Comparison of ENCODE assay signal across 17 cellular contexts in genomic region chr12:24945822-24946221, GRCh38. TPM values are rescaled to one million over a fixed set of nuclear protein-coding genes. Genes with fewer than 3 reads are reported as not detected.
DNase-seq lines count a peak whose midpoint lies in the region; TF ChIP-seq lines count a peak whose summit lies in the region.
"Had no signal": no experiment of that assay in that cellular context is flagged by ENCODE, and none has a peak within 500 bp of the region (broad histone marks: within the 10 kb centered on the region; RNA-seq: fewer than 3 reads in every experiment).

No MANE protein-coding gene starts in this region.

- H3F3A ChIP-seq in DOHH2 (ENCODE audit: control insufficient read depth, insufficient read depth) = peaks cover 16% of the 10 kb centered on the region

- no peak overlapping the region for H3K27ac ChIP-seq in DOHH2 (ENCODE audit: low read depth, low read length)
- H3K27ac ChIP-seq in osteoblast (ENCODE audit: low read depth, low read length) = peak overlapping the region; percentile 0
- peak overlapping the region in 1 of 4 donors; percentile 15 for H3K27ac ChIP-seq in sigmoid colon
- H3K27ac ChIP-seq: suprapubic skin had no signal

- peaks cover 0 to 3% (median 0%) of the 10 kb centered on the region in 5 experiments for H3K9me3 Mint-ChIP-seq in brain
- H3K9me3 Mint-ChIP-seq: activated T-cell treated with anti-CD3 and anti-CD28 coated beads, Interleukin-2, amount 50 U/mL, for 4 hours had no signal

- H3K27ac Mint-ChIP-seq in brain = peak overlapping the region in 3 of 5 experiments; percentile 69 to 87 (median 76)

- no peak overlapping the region for H2AFZ ChIP-seq in osteoblast (ENCODE audit: low read length)

- peak overlapping the region; percentile 98 for H3K4me3 ChIP-seq in DOHH2 (ENCODE audit: low read length)
- no peak overlapping the region for H3K4me3 ChIP-seq in osteoblast (ENCODE audit: insufficient read depth, low read length)
- no peak overlapping the region for H3K4me3 ChIP-seq in sigmoid colon
- H3K4me3 ChIP-seq: suprapubic skin had no signal

- peaks cover 18% of the 10 kb centered on the region for H3K36me3 Mint-ChIP-seq in brain

- H3K4me2 ChIP-seq in DOHH2 (ENCODE audit: low read length) (peak overlapping the region; percentile 89), osteoblast (ENCODE audit: insufficient read depth, low read length) (no peak overlapping the region)

- H3K4me1 ChIP-seq in DOHH2 (ENCODE audit: control insufficient read depth, low read length) (peaks cover 47% of the 10 kb centered on the region), osteoblast (ENCODE audit: insufficient read depth, low read length) (peaks cover 25% of the 10 kb centered on the region), sigmoid colon (peaks cover 0 to 13% (median 5%) of the 10 kb centered on the region in 4 donors)

- peak overlapping the region in 4 of 5 experiments; percentile 40 to 90 (median 47) for H3K4me3 Mint-ChIP-seq in brain

- H3K9me2 ChIP-seq in DOHH2 (replicated peaks; ENCODE audit: control insufficient read depth, low read length) = no peaks in the 10 kb centered on the region

- H3K79me2 ChIP-seq in DOHH2 (ENCODE audit: control insufficient read depth, low read length) (peaks cover 89% of the 10 kb centered on the region), osteoblast (ENCODE audit: insufficient read depth, low read length) (peaks cover 75% of the 10 kb centered on the region)

- H3K9me3 ChIP-seq in DOHH2 (ENCODE audit: control insufficient read depth, insufficient read depth, low read length) (no peaks in the 10 kb centered on the region), osteoblast (ENCODE audit: low read depth, low read length) (no peaks in the 10 kb centered on the region), sigmoid colon (no peaks in the 10 kb centered on the region)
- H3K9me3 ChIP-seq: suprapubic skin had no signal

- H3K27me3 ChIP-seq in DOHH2 (ENCODE audit: control insufficient read depth, low read length) (no peaks in the 10 kb centered on the region; the same call in 1 of the 2 replicates), osteoblast (ENCODE audit: insufficient read depth, low read length) (no peaks in the 10 kb centered on the region), sigmoid colon (peaks cover 0 to 16% (median 0%) of the 10 kb centered on the region in 3 donors)

- peaks cover 73% of the 10 kb centered on the region for H3K4me1 Mint-ChIP-seq in brain

- intact Hi-C loops in sigmoid colon (cut with DNase I) = no loop called here

- no peak for TF ChIP-seq EP300 in sigmoid colon (IDR thresholded peaks at IDR 0.05)

- H3K27me3 Mint-ChIP-seq in brain = peaks cover 10% of the 10 kb centered on the region

- H3K36me3 ChIP-seq in DOHH2 (ENCODE audit: control insufficient read depth, low read length) = peaks cover 73% of the 10 kb centered on the region
- peaks cover 11% of the 10 kb centered on the region for H3K36me3 ChIP-seq in osteoblast (ENCODE audit: insufficient read depth, low read length)
- H3K36me3 ChIP-seq in sigmoid colon = no peaks in the 10 kb centered on the region
- H3K36me3 ChIP-seq: suprapubic skin had no signal

- TF ChIP-seq CTCF in DOHH2 (IDR thresholded peaks at IDR 0.05; ENCODE audit: low read depth, low read length, poor library complexity, severe bottlenecking) (no peak), brain (conservative IDR thresholded peaks at IDR 0.05) (no peak), osteoblast (IDR thresholded peaks at IDR 0.05; ENCODE audit: extremely low read depth, low read depth, low read length) (no peak), sigmoid colon (IDR thresholded peaks at IDR 0.05) (no peak)

- DNase-seq in MV-4-11 (lab: John Stamatoyannopoulos, UW) = peak; percentile 41
- no peak for DNase-seq in osteoblast (ENCODE audit: insufficient read length, low spot score, missing footprints)
- no peak for DNase-seq in middle frontal gyrus (ENCODE audit: extremely low spot score, low spot score)
- no peak for DNase-seq in NCI-H2081 (lab: John Stamatoyannopoulos, UW)
- DNase-seq in RKO (ENCODE audit: low spot score) = no peak
- DNase-seq in sigmoid colon = no peak
- DNase-seq: activated CD4-positive, CD25-positive, alpha-beta regulatory T cell treated with anti-CD3 and anti-CD28 coated beads, Interleukin-2, amount 50 U/mL, for 72 hours; activated T-cell treated with anti-CD3 and anti-CD28 coated beads, Interleukin-2, amount 50 U/mL, for 4 hours; GOT3; hypothalamus; midbrain; NCI-H1105 treated with DMSO at 0.1 percent for 48 hours; NCI-H510A treated with DMSO at 0.1 percent for 48 hours; retina had no signal

- no peak for TF ChIP-seq POLR2A in sigmoid colon (IDR thresholded peaks at IDR 0.05)

- H4K20me1 ChIP-seq in DOHH2 (ENCODE audit: control insufficient read depth, insufficient read depth, low read depth, low read length) = peaks cover 12% of the 10 kb centered on the region
- H4K20me1 ChIP-seq in osteoblast (ENCODE audit: insufficient read depth, low read length) = no peaks in the 10 kb centered on the region

RNA-seq across cellular contexts. Expression of gene BCAT1, which starts 3.1 kb away (rescaled TPM):
- polyA plus RNA-seq in brain (ENCODE audit: insufficient read depth, low read depth, low replicate concordance) (1.3 TPM), sigmoid colon (10 to 100 TPM in 1 of 3 donors, 1 to 10 TPM in 2; 2.1 to 12.0 (median 3.1) TPM)
- total RNA-seq in osteoblast (239 and 273 TPM in 2 replicates), sigmoid colon (10 to 100 TPM in 3 of 4 donors, 1 to 10 TPM in 1; 7.9 to 20.3 (median 20.2) TPM)

Comparison
In these comparisons a context has a peak if more than half of its experiments do, and no peak if none do; other contexts are left out.
1. RNA of gene BCAT1, which starts 3.1 kb away (total RNA-seq): 239 to 273 TPM in osteoblast; 7.9 to 20.3 TPM in sigmoid colon; every median in the first group is over 10 times any median in the second.